18 cellular contexts compared by ENCODE assay signal in genomic region chr7:128444242-128444641, GRCh38. TPM values are rescaled to one million over a fixed set of nuclear protein-coding genes. Genes with fewer than 3 reads are reported as not detected.
A peak's percentile ranks its signal among the peaks of the same experiment; 100 is the strongest.
DNase-seq lines count a peak whose midpoint lies in the region; ATAC-seq and TF ChIP-seq lines count a peak whose summit lies in the region.
"Had no signal": no experiment of that assay in that cellular context is flagged by ENCODE, and none has a peak within 500 bp of the region (broad histone marks: within the 10 kb centered on the region; RNA-seq: fewer than 3 reads in every experiment).

No MANE protein-coding gene starts in this region.

- peak; percentile 85 for DNase-seq in DMS53 treated with DMSO at 0.1 percent for 48 hours (lab: John Stamatoyannopoulos, UW; ENCODE audit: unreplicated experiment)
- DNase-seq in MM.1S, result peak; percentile 36
- DNase-seq in WTC11 (ENCODE audit: low spot score), result no peak
- DNase-seq in mucosa of descending colon, result peak in 2 of 3 donors; percentile 38 to 47
- DNase-seq in left lobe of liver (ENCODE audit: low spot score), result no peak
- no peak for DNase-seq in activated CD4-positive, alpha-beta T cell treated with anti-CD3 and anti-CD28 coated beads, Interleukin-2, amount 50 U/mL, for 48 hours
- no peak for DNase-seq in NCI-H2227 (lab: John Stamatoyannopoulos, UW; ENCODE audit: unreplicated experiment)
- DNase-seq: activated CD4-positive, CD25-positive, alpha-beta regulatory T cell; activated T-cell treated with anti-CD3 and anti-CD28 coated beads, Interleukin-2, amount 50 U/mL, for 4 hours; aorta; effector memory CD4-positive, alpha-beta T cell; GM23248; left ventricle myocardium inferior; NCI-H82; upper lobe of left lung had no signal

- no peak overlapping the region for H3K4me3 Mint-ChIP-seq in WTC11
- H3K4me3 Mint-ChIP-seq: activated T-cell treated with anti-CD3 and anti-CD28 coated beads, Interleukin-2, amount 50 U/mL, for 4 hours had no signal

- H3K27ac Mint-ChIP-seq in WTC11, result no peak overlapping the region

- ATAC-seq in WTC11, result peak; percentile 18; the same call in 1 of the 2 replicates
- ATAC-seq in mucosa of descending colon, result peak; percentile 86
- no peak for ATAC-seq in HG03139 (IDR thresholded peaks at IDR 0.05; ENCODE audit: unreplicated experiment)
- no peak for ATAC-seq in left lobe of liver

- H3K9me2 ChIP-seq in MM.1S (replicated peaks; ENCODE audit: insufficient read depth, low read length), result no peaks in the 10 kb centered on the region

- TF ChIP-seq CTCF in MM.1S (IDR thresholded peaks at IDR 0.05; ENCODE audit: low read length) (no peak), WTC11 (IDR thresholded peaks at IDR 0.05) (no peak), mucosa of descending colon (IDR thresholded peaks at IDR 0.05) (no peak)

- CTCF ChIA-PET in WTC11 (lab: Charles Lee), result interaction anchor here (0.7 to 1.9 kb wide), 5 partner anchors 16 to 265 kb away, joined by 3 to 9 read pairs (median 6); no protein-coding TSS in a partner anchor

- H3F3A ChIP-seq in MM.1S (ENCODE audit: insufficient read depth, low read length), result no peaks in the 10 kb centered on the region

- H4K20me1 ChIP-seq in MM.1S (ENCODE audit: insufficient read depth, low read length), result no peaks in the 10 kb centered on the region

- H3K36me3 Mint-ChIP-seq in WTC11, result no peaks in the 10 kb centered on the region

- peak overlapping the region; percentile 25; the same call in 1 of the 2 replicates for H3K27ac ChIP-seq in MM.1S (ENCODE audit: low read length)
- H3K27ac ChIP-seq: GM23248, HL-60, left ventricle myocardium inferior, neutrophil, upper lobe of left lung had no signal

- POLR2A ChIA-PET in WTC11 (lab: Charles Lee), result no interaction called here

- no peaks in the 10 kb centered on the region for H3K9me3 Mint-ChIP-seq in WTC11
- H3K9me3 Mint-ChIP-seq: activated T-cell treated with anti-CD3 and anti-CD28 coated beads, Interleukin-2, amount 50 U/mL, for 4 hours had no signal

- H3K9ac ChIP-seq in MM.1S (ENCODE audit: low read length), result no peak overlapping the region
- H3K9ac ChIP-seq: GM23248 had no signal

- peak overlapping the region; percentile 26 for H2AFZ ChIP-seq in MM.1S (ENCODE audit: low read length)
- H2AFZ ChIP-seq: GM23248 had no signal

- no peaks in the 10 kb centered on the region for H3K79me2 ChIP-seq in MM.1S (ENCODE audit: low read length)

- H3K4me1 ChIP-seq in MM.1S (ENCODE audit: low read length) (peaks cover 12% of the 10 kb centered on the region), mucosa of descending colon (ENCODE audit: low read depth) (peaks cover 26% of the 10 kb centered on the region)
- H3K4me1 ChIP-seq: upper lobe of left lung had no signal

- intact Hi-C loops in mucosa of descending colon (cut with DNase I, micrococcal nuclease), result no loop called here

- no peaks in the 10 kb centered on the region for H3K27me3 ChIP-seq in MM.1S (replicated peaks; ENCODE audit: insufficient read depth, low read length)
- H3K27me3 ChIP-seq: neutrophil, upper lobe of left lung had no signal

- no peaks in the 10 kb centered on the region for H3K36me3 ChIP-seq in MM.1S (replicated peaks; ENCODE audit: insufficient read depth, low read length)
- H3K36me3 ChIP-seq in mucosa of descending colon (ENCODE audit: low read depth), result no peaks in the 10 kb centered on the region
- H3K36me3 ChIP-seq: left ventricle myocardium inferior, neutrophil, upper lobe of left lung had no signal

- no peaks in the 10 kb centered on the region for H3K27me3 Mint-ChIP-seq in WTC11 (ENCODE audit: low read depth)

- peaks cover 7% of the 10 kb centered on the region; the same call in 1 of the 2 replicates for H3K4me1 Mint-ChIP-seq in WTC11

- no peaks in the 10 kb centered on the region for H3K9me3 ChIP-seq in MM.1S (replicated peaks; ENCODE audit: insufficient read depth, low read length)
- no peaks in the 10 kb centered on the region for H3K9me3 ChIP-seq in mucosa of descending colon
- H3K9me3 ChIP-seq: left ventricle myocardium inferior, neutrophil, upper lobe of left lung had no signal

- no peak overlapping the region for H3K4me3 ChIP-seq in MM.1S (ENCODE audit: low read length)
- no peak overlapping the region for H3K4me3 ChIP-seq in mucosa of descending colon
- H3K4me3 ChIP-seq: GM23248, left ventricle myocardium inferior, upper lobe of left lung had no signal

- H3K4me2 ChIP-seq in MM.1S (ENCODE audit: low read depth, low read length), result no peak overlapping the region

TF ChIP-seq in WTC11, 78 proteins besides CTCF, POLR2A, EP300 and RAD21:
- TF ChIP-seq RORB (CRISPR knock-in tag; IDR thresholded peaks at IDR 0.05) (no peak), TEAD1 (CRISPR knock-in tag; IDR thresholded peaks at IDR 0.05) (no peak)

RNA-seq across cellular contexts. Expression of gene HILPDA, which starts 11.4 kb away (rescaled TPM):
- 28.3 to 29.5 TPM (median 28.7 TPM) in 3 replicates for total RNA-seq in WTC11 (2021)
- total RNA-seq in mucosa of descending colon, result 1 to 10 TPM; 5.8 to 9.8 (median 6.6) TPM
- 3.8 TPM for total RNA-seq in left lobe of liver

RNA-seq across cellular contexts. Expression of gene METTL2B, which starts 32.3 kb away (rescaled TPM):
- total RNA-seq in WTC11 (2021) (38.6 to 40.4 TPM (median 39.6 TPM) in 3 replicates), mucosa of descending colon (10 to 100 TPM; 24.1 to 29.4 (median 28.4) TPM), left lobe of liver (13.9 TPM)

RNA-seq across cellular contexts. Expression of gene IMPDH1, which starts 34.5 kb away (rescaled TPM):
- total RNA-seq in WTC11 (2021) (42.8 to 54.2 TPM (median 44.1 TPM) in 3 replicates), mucosa of descending colon (10 to 100 TPM; 21.3 to 37.0 (median 35.5) TPM), left lobe of liver (3.5 TPM)

Comparison
In these comparisons a context has a peak if more than half of its experiments do, and no peak if none do; other contexts are left out.
1. DNase-seq: peak in DMS53 treated with DMSO at 0.1 percent for 48 hours (single experiment), MM.1S (single experiment) and mucosa of descending colon (2 of 3); none in WTC11 (single experiment), left lobe of liver (single experiment), activated CD4-positive, alpha-beta T cell treated with anti-CD3 and anti-CD28 coated beads, Interleukin-2, amount 50 U/mL, for 48 hours (0 of 2) and NCI-H2227 (single experiment).
2. ATAC-seq: peak in WTC11 (single experiment) and mucosa of descending colon (single experiment); none in HG03139 (single experiment) and left lobe of liver (single experiment).